27 cellular contexts compared by ENCODE assay signal in genomic region chr16:68655806-68656205, GRCh38. TPM values are rescaled to one million over a fixed set of nuclear protein-coding genes. Genes with fewer than 3 reads are reported as not detected.
"Had no signal": no experiment of that assay in that cellular context is flagged by ENCODE, and none has a peak within 500 bp of the region (broad histone marks: within the 10 kb centered on the region; RNA-seq: fewer than 3 reads in every experiment).

No MANE protein-coding gene starts in this region.

- H3K27me3 ChIP-seq: ascending aorta, body of pancreas, SJSA1 had no signal

- H3K27ac Mint-ChIP-seq: activated CD8-positive, alpha-beta memory T cell treated with anti-CD3 and anti-CD28 coated beads, Interleukin-2, amount 10 ng/mL, durations not matched to agents 7 days and 5 days; activated naive CD4-positive, alpha-beta T cell treated with anti-CD3 and anti-CD28 coated beads, Interleukin-2, amount 50 U/mL, for 72 hours; activated naive CD8-positive, alpha-beta T cell treated with anti-CD3 and anti-CD28 coated beads, Interleukin-2, amount 50 U/mL, for 24 hours; activated T-cell treated with anti-CD3 and anti-CD28 coated beads, Interleukin-2, amount 50 U/mL, for 24 hours; activated T-helper 1 cell treated with anti-CD3 and anti-CD28 coated beads, Interleukin-12 subunit alpha, Interleukin-12 subunit beta, Interleukin-2, Interleukin-4 antibody, amounts not matched to agents 30 ng/mL and 10 ng/mL and 1 ng/mL, durations not matched to agents 14 hours and 24 hours and 36 hours; T-helper 1 cell treated with Interleukin-12 subunit alpha and Interleukin-12 subunit beta and Interleukin-4 antibody, amounts not matched to agents 30 μg/mL and 1 μg/mL, for 36 hours; WTC11 had no signal

- ATAC-seq: activated CD8-positive, alpha-beta memory T cell treated with anti-CD3 and anti-CD28 coated beads, Interleukin-2, amount 10 ng/mL, durations not matched to agents 7 days and 5 days; activated naive CD4-positive, alpha-beta T cell treated with anti-CD3 and anti-CD28 coated beads, Interleukin-2, amount 50 U/mL, for 72 hours; activated naive CD8-positive, alpha-beta T cell treated with anti-CD3 and anti-CD28 coated beads, Interleukin-2, amount 50 U/mL, for 24 hours; body of pancreas; SK-N-SH treated with all-trans-retinoic acid at 6 μM for 48 hours; WTC11 had no signal

- H3K27ac ChIP-seq: ascending aorta, body of pancreas, SJSA1 had no signal

- H3K4me1 ChIP-seq: ascending aorta, body of pancreas had no signal

- H3K4me3 ChIP-seq: ascending aorta, body of pancreas, SJSA1 had no signal

- H3K9me3 Mint-ChIP-seq: activated naive CD4-positive, alpha-beta T cell treated with anti-CD3 and anti-CD28 coated beads, Interleukin-2, amount 50 U/mL, for 72 hours; activated naive CD8-positive, alpha-beta T cell treated with anti-CD3 and anti-CD28 coated beads, Interleukin-2, amount 50 U/mL, for 24 hours; activated T-cell treated with anti-CD3 and anti-CD28 coated beads, Interleukin-2, amount 50 U/mL, for 24 hours; activated T-helper 1 cell treated with anti-CD3 and anti-CD28 coated beads, Interleukin-12 subunit alpha, Interleukin-12 subunit beta, Interleukin-2, Interleukin-4 antibody, amounts not matched to agents 30 ng/mL and 10 ng/mL and 1 ng/mL, durations not matched to agents 14 hours and 24 hours and 36 hours; T-helper 1 cell treated with Interleukin-12 subunit alpha and Interleukin-12 subunit beta and Interleukin-4 antibody, amounts not matched to agents 30 μg/mL and 1 μg/mL, for 36 hours; WTC11 had no signal

- H3K9me3 ChIP-seq: ascending aorta, body of pancreas, SJSA1 had no signal

- H3K36me3 ChIP-seq: ascending aorta, SJSA1 had no signal

- H3K4me3 Mint-ChIP-seq: activated CD8-positive, alpha-beta memory T cell treated with anti-CD3 and anti-CD28 coated beads, Interleukin-2, amount 10 ng/mL, durations not matched to agents 7 days and 5 days; activated naive CD8-positive, alpha-beta T cell treated with anti-CD3 and anti-CD28 coated beads, Interleukin-2, amount 50 U/mL, for 24 hours; activated T-cell treated with anti-CD3 and anti-CD28 coated beads, Interleukin-2, amount 50 U/mL, for 24 hours; activated T-helper 1 cell treated with anti-CD3 and anti-CD28 coated beads, Interleukin-12 subunit alpha, Interleukin-12 subunit beta, Interleukin-2, Interleukin-4 antibody, amounts not matched to agents 30 ng/mL and 10 ng/mL and 1 ng/mL, durations not matched to agents 14 hours and 24 hours and 36 hours; T-helper 1 cell treated with Interleukin-12 subunit alpha and Interleukin-12 subunit beta and Interleukin-4 antibody, amounts not matched to agents 30 μg/mL and 1 μg/mL, for 36 hours; WTC11 had no signal

- H3K36me3 Mint-ChIP-seq: activated CD8-positive, alpha-beta memory T cell treated with anti-CD3 and anti-CD28 coated beads, Interleukin-2, amount 10 ng/mL, durations not matched to agents 7 days and 5 days; activated naive CD4-positive, alpha-beta T cell treated with anti-CD3 and anti-CD28 coated beads, Interleukin-2, amount 50 U/mL, for 72 hours had no signal

- DNase-seq: activated CD4-positive, alpha-beta T cell treated with anti-CD3 and anti-CD28 coated beads for 48 hours; activated CD4-positive, alpha-beta T cell treated with anti-CD3 and anti-CD28 coated beads, Interleukin-2, amount 50 U/mL, for 48 hours; activated CD4-positive, CD25-positive, alpha-beta regulatory T cell treated with anti-CD3 and anti-CD28 coated beads, Interleukin-2, amount 50 U/mL, for 72 hours; activated CD8-positive, alpha-beta memory T cell treated with anti-CD3 and anti-CD28 coated beads, Interleukin-2, amount 10 ng/mL, durations not matched to agents 7 days and 5 days; activated effector memory CD4-positive, alpha-beta T cell treated with Interleukin-2 at 50 U/mL for 16 hours; activated naive CD4-positive, alpha-beta T cell; activated naive CD8-positive, alpha-beta T cell treated with anti-CD3 and anti-CD28 coated beads, Interleukin-2, amount 50 U/mL, for 24 hours; activated T-cell treated with anti-CD3 and anti-CD28 coated beads, Interleukin-2, amount 50 U/mL, for 24 hours; amniotic stem cell; body of pancreas; MM.1S; NCI-H1105; NCI-H1436; NCI-H1694 treated with DMSO at 0.1 percent for 48 hours; NCI-H2029 treated with DMSO at 0.1 percent for 48 hours; NCI-H510A treated with DMSO at 0.1 percent for 48 hours; NCI-H69; NK-92 treated with Interleukin-12 subunit alpha and Interleukin-12 subunit beta, amount 100 ng/mL, for 24 hours; OCI-M1; T-helper 9 cell had no signal

RNA-seq across cellular contexts. Expression of gene CDH3, which starts 10.7 kb away (rescaled TPM):
- total RNA-seq: ascending aorta had no signal
